Comparison of ENCODE assay signal across 17 cellular contexts in genomic region chr14:72457641-72458040, GRCh38.
DNase-seq lines count a peak whose midpoint lies in the region; ATAC-seq, FAIRE-seq and TF ChIP-seq lines count a peak whose summit lies in the region.
"Had no signal": no experiment of that assay in that cellular context is flagged by ENCODE, and none has a peak within 500 bp of the region (broad histone marks: within the 10 kb centered on the region; RNA-seq: fewer than 3 reads in every experiment).

No MANE protein-coding gene starts in this region.

- H3K4me1 ChIP-seq in smooth muscle cell (ENCODE audit: low read depth) = no peaks in the 10 kb centered on the region

- 31% methylated on average over 4 of the region's 4 CpGs for WGBS in smooth muscle cell (ENCODE audit: low lambda C conversion rate)

- no peak overlapping the region for H2AFZ ChIP-seq in smooth muscle cell (ENCODE audit: low read depth)

- ATAC-seq in HG02571 (IDR thresholded peaks at IDR 0.05; ENCODE audit: unreplicated experiment) (no peak), HG02938 (IDR thresholded peaks at IDR 0.05; ENCODE audit: unreplicated experiment) (no peak)
- ATAC-seq: activated CD8-positive, alpha-beta memory T cell treated with anti-CD3 and anti-CD28 coated beads, Interleukin-2, amount 10 ng/mL, durations not matched to agents 7 days and 5 days; naive thymus-derived CD4-positive, alpha-beta T cell had no signal

- no peaks in the 10 kb centered on the region for H3K27me3 ChIP-seq in smooth muscle cell (ENCODE audit: low read depth)

- no peaks in the 10 kb centered on the region for H4K20me1 ChIP-seq in smooth muscle cell (ENCODE audit: low read depth)

- TF ChIP-seq CTCF in fibroblast of mammary gland (conservative IDR thresholded peaks at IDR 0.05; ENCODE audit: control insufficient read depth, insufficient read depth, low read depth, low read length) (no peak), smooth muscle cell (IDR thresholded peaks at IDR 0.05; ENCODE audit: borderline replicate concordance, insufficient read depth, poor library complexity, severe bottlenecking) (no peak)

- no peaks in the 10 kb centered on the region for H3F3A ChIP-seq in smooth muscle cell (ENCODE audit: low read depth)

- peak overlapping the region; percentile 37 for H3K27ac ChIP-seq in smooth muscle cell (ENCODE audit: low read depth)

- H3K4me2 ChIP-seq in smooth muscle cell = peak overlapping the region; percentile 18

- DNase-seq in GM03348 (ENCODE audit: low spot score) (peak; percentile 79), RCC 7860 (ENCODE audit: low spot score) (peak; percentile 66), fibroblast of mammary gland (ENCODE audit: low read depth) (peak; percentile 34), smooth muscle cell (lab: John Stamatoyannopoulos, UW; ENCODE audit: unreplicated experiment) (no peak), NCI-H2171 (lab: John Stamatoyannopoulos, UW) (no peak)
- DNase-seq: activated CD4-positive, CD25-positive, alpha-beta regulatory T cell; activated CD8-positive, alpha-beta memory T cell treated with anti-CD3 and anti-CD28 coated beads, Interleukin-2, amount 10 ng/mL, durations not matched to agents 7 days and 5 days; activated gamma-delta T cell treated with Interleukin-2 at 50 U/mL for 16 hours; CD4-positive, alpha-beta T cell; H9; naive thymus-derived CD4-positive, alpha-beta T cell; NCI-H2107; NCI-H82; substantia nigra had no signal

- no peaks in the 10 kb centered on the region for H3K9me3 ChIP-seq in smooth muscle cell (replicated peaks; ENCODE audit: low read depth)

- no peaks in the 10 kb centered on the region for H3K36me3 ChIP-seq in smooth muscle cell (ENCODE audit: low read depth)

- H3K4me3 ChIP-seq in fibroblast of mammary gland (ENCODE audit: control insufficient read depth, low read depth, low read length) (no peak overlapping the region), smooth muscle cell (no peak overlapping the region)

- no peaks in the 10 kb centered on the region for H3K79me2 ChIP-seq in smooth muscle cell (ENCODE audit: low read depth)

- H3K9ac ChIP-seq in smooth muscle cell (ENCODE audit: low read depth) = no peak overlapping the region

- FAIRE-seq in RCC 7860 (lab: Jason Lieb, UNC) = no peak
- FAIRE-seq: GM12891 had no signal

Comparison
In these comparisons a context has a peak if more than half of its experiments do, and no peak if none do; other contexts are left out.
1. DNase-seq: peak in GM03348 (single experiment), RCC 7860 (single experiment) and fibroblast of mammary gland (single experiment); none in smooth muscle cell (single experiment) and NCI-H2171 (single experiment).